8 cellular contexts compared by ENCODE assay signal in the genomic region with DNA sequence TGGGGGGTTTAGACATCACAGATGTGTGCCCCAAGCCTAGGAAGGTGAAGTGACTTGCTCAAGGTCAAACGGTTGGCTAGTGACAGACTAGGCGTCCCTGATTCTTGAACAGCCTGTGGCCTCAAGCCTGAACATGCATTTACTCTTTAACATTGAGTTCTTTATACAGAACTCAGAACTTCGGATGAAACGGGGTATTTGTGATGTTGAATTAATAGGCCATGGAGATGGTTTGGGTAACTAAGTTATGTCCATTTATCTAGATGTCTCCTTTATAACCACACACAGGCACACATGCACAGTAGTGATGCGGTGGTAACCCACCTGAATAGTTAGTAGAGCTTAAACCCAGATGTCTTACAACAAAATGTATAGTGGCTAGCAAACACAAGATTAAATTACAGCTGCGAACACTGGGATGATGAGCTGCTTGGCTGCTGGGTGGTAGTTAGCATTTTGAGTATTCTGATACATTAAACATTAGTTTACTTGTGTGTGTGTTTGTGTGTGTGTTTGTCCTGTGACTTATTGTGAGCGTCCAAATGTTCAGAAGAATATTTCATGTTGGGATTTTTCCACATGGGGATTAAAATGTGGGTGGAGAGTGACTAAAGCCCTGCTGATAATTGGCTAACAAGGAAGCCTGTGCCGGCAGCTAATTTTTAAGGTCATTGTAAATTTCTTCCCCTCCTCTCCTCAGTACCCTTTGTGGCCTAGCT. TPM values are rescaled to one million over a fixed set of nuclear protein-coding genes. Genes with fewer than 3 reads are reported as not detected.
A peak's percentile ranks its signal among the peaks of the same experiment; 100 is the strongest.
DNase-seq lines count a peak whose midpoint lies in the region; ATAC-seq and TF ChIP-seq lines count a peak whose summit lies in the region.

No MANE protein-coding gene starts in this region.

- H3K9me3 ChIP-seq in Karpas-422 (ENCODE audit: low read length) = no peaks in the 10 kb centered on the region
- no peaks in the 10 kb centered on the region for H3K9me3 ChIP-seq in mucosa of descending colon

- H3K36me3 ChIP-seq in BJ (ENCODE audit: control insufficient read depth, insufficient read depth, low read length) (no peaks in the 10 kb centered on the region), Karpas-422 (ENCODE audit: insufficient read depth, low read length) (peaks cover 69% of the 10 kb centered on the region), mucosa of descending colon (ENCODE audit: low read depth) (no peaks in the 10 kb centered on the region)

- DNase-seq in BJ (ENCODE audit: low read depth) = no peak
- peak; percentile 80 for DNase-seq in Karpas-422
- peak; percentile 16 for DNase-seq in central memory CD4-positive, alpha-beta T cell
- no peak for DNase-seq in mucosa of descending colon
- DNase-seq in DMS53 (lab: John Stamatoyannopoulos, UW) = no peak
- DNase-seq in T-helper 9 cell = no peak
- DNase-seq in COLO668 (lab: John Stamatoyannopoulos, UW; ENCODE audit: unreplicated experiment) = no peak

- H2AFZ ChIP-seq in Karpas-422 (ENCODE audit: low read length) = no peak overlapping the region

- peaks cover 72% of the 10 kb centered on the region for H3K4me1 ChIP-seq in Karpas-422 (ENCODE audit: low read length)
- peaks cover 45% of the 10 kb centered on the region for H3K4me1 ChIP-seq in mucosa of descending colon (ENCODE audit: low read depth)

- H3K9me2 ChIP-seq in Karpas-422 (replicated peaks; ENCODE audit: insufficient read depth, low read length) = no peaks in the 10 kb centered on the region

- H3K4me2 ChIP-seq in Karpas-422 (ENCODE audit: low read depth, low read length, poor library complexity, severe bottlenecking) = peak overlapping the region; percentile 91

- no peak for TF ChIP-seq CTCF in BJ (IDR thresholded peaks at IDR 0.05; ENCODE audit: insufficient read depth, low read depth, low read length)
- no peak for TF ChIP-seq CTCF in mucosa of descending colon (IDR thresholded peaks at IDR 0.05)

- H3K79me2 ChIP-seq in Karpas-422 (ENCODE audit: low read length) = peaks cover 71% of the 10 kb centered on the region

- CTCF ChIA-PET in BJ (lab: Yijun Ruan, JAX) = interaction anchor here (0.9 to 3.0 kb wide), 4 partner anchors 11 to 124 kb away, joined by 3 to 12 read pairs (median 4); no protein-coding TSS in a partner anchor

- H3K27ac ChIP-seq in Karpas-422 (ENCODE audit: low read length) = peak overlapping the region; percentile 96

- H3K4me3 ChIP-seq in BJ (ENCODE audit: low read depth, low read length) (peak overlapping the region; percentile 94; the same call in 1 of the 2 replicates), Karpas-422 (ENCODE audit: low read length) (peak overlapping the region; percentile 94), mucosa of descending colon (peak overlapping the region; percentile 6)

- H3K9ac ChIP-seq in Karpas-422 (ENCODE audit: low read length) = peak overlapping the region; percentile 97

- ATAC-seq in mucosa of descending colon (no peak), HG02588 (IDR thresholded peaks at IDR 0.05; ENCODE audit: unreplicated experiment) (no peak)

- peaks cover 71% of the 10 kb centered on the region for H4K20me1 ChIP-seq in Karpas-422 (ENCODE audit: insufficient read depth, low read depth, low read length)

- intact Hi-C loops in mucosa of descending colon (cut with DNase I, micrococcal nuclease) = no loop called here

- no peaks in the 10 kb centered on the region for H3K27me3 ChIP-seq in BJ (ENCODE audit: control insufficient read depth, insufficient read depth, low read length)
- H3K27me3 ChIP-seq in Karpas-422 (ENCODE audit: low read length) = no peaks in the 10 kb centered on the region

- POLR2A ChIA-PET in BJ (lab: Charles Lee) = no interaction called here

RNA-seq across cellular contexts. Expression of a gene that starts 2.3 kb away (rescaled TPM):
- 312 and 392 TPM in 2 replicates for polyA plus RNA-seq in BJ (2011; rRNA removed)
- polyA minus RNA-seq in BJ (2011; rRNA and poly(A)+ RNA removed) = 195 and 252 TPM in 2 replicates
- 931 and 967 TPM in 2 replicates for total RNA-seq in Karpas-422 (2014; rRNA removed; shearing (Covaris generic); ENCODE audit: low replicate concordance)
- 1,000 to 10,000 TPM; 1,136 to 3,461 (median 1,634) TPM for total RNA-seq in mucosa of descending colon

Comparison
In these comparisons a context has a peak if more than half of its experiments do, and no peak if none do; other contexts are left out.
1. DNase-seq: peak in Karpas-422 (single experiment) and central memory CD4-positive, alpha-beta T cell (single experiment); none in BJ (single experiment), mucosa of descending colon (0 of 3), DMS53 (single experiment), T-helper 9 cell (single experiment) and COLO668 (single experiment).
2. H3K4me3 ChIP-seq: peak in every context shown above with its lines; median percentile 94 in BJ; 94 in Karpas-422; 6 in mucosa of descending colon.